Comparison of ENCODE assay signal across 14 cellular contexts in the genomic region with DNA sequence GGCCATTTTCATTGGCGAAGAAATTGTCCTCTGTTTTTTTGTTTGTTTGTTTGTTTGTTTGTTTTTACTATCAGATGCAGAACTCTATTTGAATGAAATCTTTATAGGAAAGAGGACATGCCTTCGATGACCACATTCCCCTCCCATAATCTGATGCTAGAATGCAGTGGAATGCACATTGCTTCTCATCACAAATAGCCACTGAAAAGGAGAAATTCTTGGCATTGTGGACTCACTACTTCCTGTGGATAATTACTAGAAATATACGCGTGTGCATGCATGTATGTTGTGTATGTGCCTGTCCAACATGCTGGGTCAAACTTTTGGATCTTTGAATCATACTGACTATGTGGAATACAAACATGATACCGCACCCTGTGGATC.
DNase-seq lines count a peak whose midpoint lies in the region; ATAC-seq and TF ChIP-seq lines count a peak whose summit lies in the region.
"Had no signal": no experiment of that assay in that cellular context is flagged by ENCODE, and none has a peak within 500 bp of the region (broad histone marks: within the 10 kb centered on the region; RNA-seq: fewer than 3 reads in every experiment).

No MANE protein-coding gene starts in this region.

- peak overlapping the region; percentile 62 for H3K27ac Mint-ChIP-seq in activated naive CD8-positive, alpha-beta T cell
- H3K27ac Mint-ChIP-seq in mesothelial cell of epicardium: peak overlapping the region; percentile 5
- H3K27ac Mint-ChIP-seq: nephron had no signal

- peaks cover 47 to 100% (median 94%) of the 10 kb centered on the region in 10 experiments for H3K4me1 ChIP-seq in BLaER1 treated with 17β-estradiol and CSF1 and Interleukin-3, amounts not matched to agents 10 nM and 100 nM
- H3K4me1 ChIP-seq in DND-41 (ENCODE audit: insufficient read depth, low read length): peaks cover 90% of the 10 kb centered on the region

- H3K9me3 ChIP-seq in BLaER1 treated with 17β-estradiol and CSF1 and Interleukin-3, amounts not matched to agents 10 nM and 100 nM (replicated peaks in 1 of 11): peaks cover 0 to 5% (median under 1%) of the 10 kb centered on the region in 11 experiments; a peak in 5 of 22 replicates
- H3K9me3 ChIP-seq in DND-41 (ENCODE audit: insufficient read depth, low read length, severe bottlenecking): no peaks in the 10 kb centered on the region

- H2AFZ ChIP-seq in DND-41 (ENCODE audit: low read depth, low read length): peak overlapping the region; percentile 51; the same call in 1 of the 2 replicates

- no peaks in the 10 kb centered on the region for H3K36me3 ChIP-seq in BLaER1 treated with 17β-estradiol and CSF1 and Interleukin-3, amounts not matched to agents 10 nM and 100 nM
- H3K36me3 ChIP-seq in DND-41 (ENCODE audit: insufficient read depth, low read length): no peaks in the 10 kb centered on the region

- H3K9me3 Mint-ChIP-seq in activated naive CD8-positive, alpha-beta T cell (ENCODE audit: low read depth): peaks cover 5% of the 10 kb centered on the region
- no peaks in the 10 kb centered on the region for H3K9me3 Mint-ChIP-seq in mesothelial cell of epicardium
- H3K9me3 Mint-ChIP-seq: nephron had no signal

- no peaks in the 10 kb centered on the region for H4K20me1 ChIP-seq in BLaER1 treated with 17β-estradiol and CSF1 and Interleukin-3, amounts not matched to agents 10 nM and 100 nM
- H4K20me1 ChIP-seq in DND-41 (ENCODE audit: insufficient read depth, low read length): no peaks in the 10 kb centered on the region

- peak overlapping the region in 4 of 11 experiments; percentile 24 to 36 (median 35); a peak in 6 of 22 replicates for H3K9ac ChIP-seq in BLaER1 treated with 17β-estradiol and CSF1 and Interleukin-3, amounts not matched to agents 10 nM and 100 nM
- no peak overlapping the region for H3K9ac ChIP-seq in DND-41 (ENCODE audit: low read depth, low read length)

- no peak for ATAC-seq in DND-41 (ENCODE audit: insufficient read depth, low read depth)

- no peaks in the 10 kb centered on the region for H3K27me3 ChIP-seq in BLaER1 treated with 17β-estradiol and CSF1 and Interleukin-3, amounts not matched to agents 10 nM and 100 nM
- H3K27me3 ChIP-seq in DND-41 (ENCODE audit: insufficient read depth, low read length, poor library complexity): no peaks in the 10 kb centered on the region

- TF ChIP-seq CTCF in DND-41 (IDR thresholded peaks at IDR 0.05; ENCODE audit: borderline replicate concordance, extremely low read depth, low read length, poor library complexity, severe bottlenecking) (no peak), mesothelial cell of epicardium (IDR thresholded peaks at IDR 0.05; ENCODE audit: unreplicated experiment) (no peak)

- peaks cover 85% of the 10 kb centered on the region for H3K4me1 Mint-ChIP-seq in activated naive CD8-positive, alpha-beta T cell (ENCODE audit: low read depth)
- no peaks in the 10 kb centered on the region for H3K4me1 Mint-ChIP-seq in mesothelial cell of epicardium

- peak overlapping the region; percentile 70 to 91 (median 81) for H3K4me2 ChIP-seq in BLaER1 treated with 17β-estradiol and CSF1 and Interleukin-3, amounts not matched to agents 10 nM and 100 nM
- no peak overlapping the region for H3K4me2 ChIP-seq in DND-41 (ENCODE audit: insufficient read depth, low read length)

- H3K79me2 ChIP-seq in DND-41 (ENCODE audit: insufficient read depth, low read length): no peaks in the 10 kb centered on the region

- H3K4me3 Mint-ChIP-seq in activated naive CD8-positive, alpha-beta T cell: peak overlapping the region; percentile 11
- no peak overlapping the region for H3K4me3 Mint-ChIP-seq in mesothelial cell of epicardium
- H3K4me3 Mint-ChIP-seq: nephron had no signal

- H3K36me3 Mint-ChIP-seq in activated naive CD8-positive, alpha-beta T cell: peaks cover 3% of the 10 kb centered on the region
- H3K36me3 Mint-ChIP-seq in mesothelial cell of epicardium: no peaks in the 10 kb centered on the region

- peak overlapping the region in 8 of 11 experiments; percentile 7 to 72 (median 58); a peak in 15 of 22 replicates for H3K27ac ChIP-seq in BLaER1 treated with 17β-estradiol and CSF1 and Interleukin-3, amounts not matched to agents 10 nM and 100 nM
- peak overlapping the region; percentile 65 for H3K27ac ChIP-seq in DND-41 (ENCODE audit: low read length)

- no peak overlapping the region; a peak in 1 of 20 replicates for H3K4me3 ChIP-seq in BLaER1 treated with 17β-estradiol and CSF1 and Interleukin-3, amounts not matched to agents 10 nM and 100 nM
- H3K4me3 ChIP-seq in DND-41 (ENCODE audit: low read depth in 1 of 2, low read length in 2 of 2): no peak overlapping the region

- no peaks in the 10 kb centered on the region for H3K27me3 Mint-ChIP-seq in activated naive CD8-positive, alpha-beta T cell
- H3K27me3 Mint-ChIP-seq in mesothelial cell of epicardium (ENCODE audit: low read depth): peaks cover 37% of the 10 kb centered on the region

- no peak for DNase-seq in DND-41
- no peak for DNase-seq in mesothelial cell of epicardium (ENCODE audit: low spot score in 2 of 2, unreplicated experiment in 2 of 2)
- DNase-seq in SIG-M5 treated with dmso at 0.1 percent for 504 hours (lab: John Stamatoyannopoulos, UW; ENCODE audit: unreplicated experiment): no peak
- no peak for DNase-seq in NCI-H2081 treated with DMSO at 0.1 percent for 48 hours (lab: John Stamatoyannopoulos, UW)
- DNase-seq in NCI-H1048 (lab: John Stamatoyannopoulos, UW): no peak
- DNase-seq: activated CD8-positive, alpha-beta memory T cell treated with anti-CD3 and anti-CD28 coated beads for 24 hours; activated gamma-delta T cell; IMR-90; NCI-H1092 treated with DMSO at 0.1 percent for 48 hours; Right ventricle myocardium superior; stimulated activated CD4-positive, alpha-beta T cell treated with anti-CD3 and anti-CD28 coated beads, Interleukin-15, amount 100 ng/mL, for 24 hours had no signal
